In genomic region chr5:142110046-142110531, GRCh38 we compare ENCODE assay signal across 8 cellular contexts. TPM values are rescaled to one million over a fixed set of nuclear protein-coding genes. Genes with fewer than 3 reads are reported as not detected.
DNase-seq lines count a peak whose midpoint lies in the region; ATAC-seq and TF ChIP-seq lines count a peak whose summit lies in the region.

No MANE protein-coding gene starts in this region.

- ATAC-seq in GM19397 (IDR thresholded peaks at IDR 0.05; ENCODE audit: unreplicated experiment): no peak

- 4 to 7% methylated on average over 9 of the region's 9 CpGs for WGBS in lower leg skin, 2 donors
- WGBS in testis, 2 donors: 1 to 2% methylated on average over 9 of the region's 9 CpGs

- DNase-seq in GM03348 (ENCODE audit: low spot score) (peak; percentile 43), NOMO-1 treated with DMSO at 0.1 percent for 48 hours (lab: John Stamatoyannopoulos, UW; ENCODE audit: unreplicated experiment) (peak; percentile 75), cardiac fibroblast (ENCODE audit: low read depth in 2 of 2) (peak; percentile 46 to 60), lower leg skin (ENCODE audit: low spot score in 2 of 2) (no peak), testis (peak; percentile 25), NCI-H1436 treated with DMSO at 0.1 percent for 48 hours (lab: John Stamatoyannopoulos, UW) (no peak)

- H3K36me3 ChIP-seq in testis (ENCODE audit: low read depth, missing control alignments): no peaks in the 10 kb centered on the region

- H3K4me3 ChIP-seq in cardiac fibroblast (replicated peaks in 1 of 2; ENCODE audit: low read depth in 2 of 2, low read length in 2 of 2) (peak overlapping the region; percentile 72 to 78), lower leg skin (ENCODE audit: low read depth, poor library complexity, severe bottlenecking) (peak overlapping the region; percentile 76), testis (peak overlapping the region; percentile 87 to 88)

- intact Hi-C loops in lower leg skin (cut with DNase I; ENCODE audit: low total_unique reads): no loop called here
- intact Hi-C loops in testis (cut with DNase I; ENCODE audit: low total_unique reads): loop anchor here (10.0 kb wide), 1 partner anchor 95 kb away; the partner anchor contains the start of gene GNPDA1

- TF ChIP-seq CTCF in 22Rv1 (IDR thresholded peaks at IDR 0.05): no peak
- no peak for TF ChIP-seq CTCF in cardiac fibroblast (IDR thresholded peaks at IDR 0.05; ENCODE audit: low read depth, low read length)
- TF ChIP-seq CTCF in lower leg skin (IDR thresholded peaks at IDR 0.05): no peak
- no peak for TF ChIP-seq CTCF in testis (IDR thresholded peaks at IDR 0.05)

- H3K27ac ChIP-seq in 22Rv1: peak overlapping the region; percentile 85
- peak overlapping the region; percentile 99 for H3K27ac ChIP-seq in testis

- TF ChIP-seq POLR2A in lower leg skin (IDR thresholded peaks at IDR 0.05) (no peak), testis (IDR thresholded peaks at IDR 0.05) (no peak)

- H3K9me3 ChIP-seq in testis: no peaks in the 10 kb centered on the region

- H3K4me1 ChIP-seq in testis: peaks cover 29% of the 10 kb centered on the region

- no peaks in the 10 kb centered on the region for H3K27me3 ChIP-seq in testis

RNA-seq across cellular contexts. Expression of gene NDFIP1, which starts 1.5 kb away (rescaled TPM):
- total RNA-seq in lower leg skin (10 to 100 TPM; 25.8 to 83.9 (median 56.6) TPM), testis (100 to 1,000 TPM; 292 to 319 TPM)
- polyA plus RNA-seq in testis (ENCODE audit: insufficient read depth, low read depth, low replicate concordance): 88.7 TPM

Comparison
In these comparisons a context has a peak if more than half of its experiments do, and no peak if none do; other contexts are left out.
1. DNase-seq: peak in GM03348 (single experiment), NOMO-1 treated with DMSO at 0.1 percent for 48 hours (single experiment), cardiac fibroblast (2 of 2) and testis (single experiment); none in lower leg skin (0 of 2) and NCI-H1436 treated with DMSO at 0.1 percent for 48 hours (single experiment).
2. Peak in every context shown above with its lines, with median percentiles within 50 percentile points of each other: H3K4me3 ChIP-seq.